In the genomic region with DNA sequence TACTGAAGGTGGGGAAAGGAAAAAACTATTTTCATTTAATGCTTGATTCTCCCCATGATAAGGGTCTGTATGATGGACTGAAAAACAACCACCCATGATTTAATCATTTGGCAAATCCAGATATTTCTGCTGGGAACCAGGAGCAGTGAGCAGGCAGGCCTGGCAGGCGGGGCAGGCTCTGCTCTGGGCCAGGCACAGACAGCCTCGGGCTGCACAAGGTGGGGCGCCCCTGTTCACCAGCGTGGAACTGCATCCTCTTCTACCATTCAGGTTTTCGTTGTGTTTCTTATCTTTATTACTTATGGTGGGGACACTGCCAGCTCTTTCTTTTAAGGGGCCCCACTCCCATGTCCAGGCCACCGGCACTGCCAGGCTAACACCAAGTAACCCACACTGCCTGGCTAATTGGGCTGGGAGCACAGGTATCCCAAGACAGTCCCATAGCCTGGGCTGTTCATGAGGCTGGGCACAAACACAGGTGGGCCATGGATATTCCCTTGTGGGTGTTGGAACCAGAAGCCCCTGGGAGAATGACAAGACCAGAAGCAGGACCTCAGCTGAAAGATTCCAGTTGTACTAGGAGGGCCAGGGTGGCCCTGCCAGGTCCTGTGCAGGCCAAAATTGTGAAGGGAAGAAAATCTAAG, we compare ENCODE assay signal across 1 cellular context.
TF ChIP-seq lines count a peak whose summit lies in the region.

No MANE protein-coding gene starts in this region.

TF ChIP-seq in K562, 482 proteins besides CTCF, POLR2A, EP300 and RAD21 (continued from another document):
- TF ChIP-seq, protein P1, sequence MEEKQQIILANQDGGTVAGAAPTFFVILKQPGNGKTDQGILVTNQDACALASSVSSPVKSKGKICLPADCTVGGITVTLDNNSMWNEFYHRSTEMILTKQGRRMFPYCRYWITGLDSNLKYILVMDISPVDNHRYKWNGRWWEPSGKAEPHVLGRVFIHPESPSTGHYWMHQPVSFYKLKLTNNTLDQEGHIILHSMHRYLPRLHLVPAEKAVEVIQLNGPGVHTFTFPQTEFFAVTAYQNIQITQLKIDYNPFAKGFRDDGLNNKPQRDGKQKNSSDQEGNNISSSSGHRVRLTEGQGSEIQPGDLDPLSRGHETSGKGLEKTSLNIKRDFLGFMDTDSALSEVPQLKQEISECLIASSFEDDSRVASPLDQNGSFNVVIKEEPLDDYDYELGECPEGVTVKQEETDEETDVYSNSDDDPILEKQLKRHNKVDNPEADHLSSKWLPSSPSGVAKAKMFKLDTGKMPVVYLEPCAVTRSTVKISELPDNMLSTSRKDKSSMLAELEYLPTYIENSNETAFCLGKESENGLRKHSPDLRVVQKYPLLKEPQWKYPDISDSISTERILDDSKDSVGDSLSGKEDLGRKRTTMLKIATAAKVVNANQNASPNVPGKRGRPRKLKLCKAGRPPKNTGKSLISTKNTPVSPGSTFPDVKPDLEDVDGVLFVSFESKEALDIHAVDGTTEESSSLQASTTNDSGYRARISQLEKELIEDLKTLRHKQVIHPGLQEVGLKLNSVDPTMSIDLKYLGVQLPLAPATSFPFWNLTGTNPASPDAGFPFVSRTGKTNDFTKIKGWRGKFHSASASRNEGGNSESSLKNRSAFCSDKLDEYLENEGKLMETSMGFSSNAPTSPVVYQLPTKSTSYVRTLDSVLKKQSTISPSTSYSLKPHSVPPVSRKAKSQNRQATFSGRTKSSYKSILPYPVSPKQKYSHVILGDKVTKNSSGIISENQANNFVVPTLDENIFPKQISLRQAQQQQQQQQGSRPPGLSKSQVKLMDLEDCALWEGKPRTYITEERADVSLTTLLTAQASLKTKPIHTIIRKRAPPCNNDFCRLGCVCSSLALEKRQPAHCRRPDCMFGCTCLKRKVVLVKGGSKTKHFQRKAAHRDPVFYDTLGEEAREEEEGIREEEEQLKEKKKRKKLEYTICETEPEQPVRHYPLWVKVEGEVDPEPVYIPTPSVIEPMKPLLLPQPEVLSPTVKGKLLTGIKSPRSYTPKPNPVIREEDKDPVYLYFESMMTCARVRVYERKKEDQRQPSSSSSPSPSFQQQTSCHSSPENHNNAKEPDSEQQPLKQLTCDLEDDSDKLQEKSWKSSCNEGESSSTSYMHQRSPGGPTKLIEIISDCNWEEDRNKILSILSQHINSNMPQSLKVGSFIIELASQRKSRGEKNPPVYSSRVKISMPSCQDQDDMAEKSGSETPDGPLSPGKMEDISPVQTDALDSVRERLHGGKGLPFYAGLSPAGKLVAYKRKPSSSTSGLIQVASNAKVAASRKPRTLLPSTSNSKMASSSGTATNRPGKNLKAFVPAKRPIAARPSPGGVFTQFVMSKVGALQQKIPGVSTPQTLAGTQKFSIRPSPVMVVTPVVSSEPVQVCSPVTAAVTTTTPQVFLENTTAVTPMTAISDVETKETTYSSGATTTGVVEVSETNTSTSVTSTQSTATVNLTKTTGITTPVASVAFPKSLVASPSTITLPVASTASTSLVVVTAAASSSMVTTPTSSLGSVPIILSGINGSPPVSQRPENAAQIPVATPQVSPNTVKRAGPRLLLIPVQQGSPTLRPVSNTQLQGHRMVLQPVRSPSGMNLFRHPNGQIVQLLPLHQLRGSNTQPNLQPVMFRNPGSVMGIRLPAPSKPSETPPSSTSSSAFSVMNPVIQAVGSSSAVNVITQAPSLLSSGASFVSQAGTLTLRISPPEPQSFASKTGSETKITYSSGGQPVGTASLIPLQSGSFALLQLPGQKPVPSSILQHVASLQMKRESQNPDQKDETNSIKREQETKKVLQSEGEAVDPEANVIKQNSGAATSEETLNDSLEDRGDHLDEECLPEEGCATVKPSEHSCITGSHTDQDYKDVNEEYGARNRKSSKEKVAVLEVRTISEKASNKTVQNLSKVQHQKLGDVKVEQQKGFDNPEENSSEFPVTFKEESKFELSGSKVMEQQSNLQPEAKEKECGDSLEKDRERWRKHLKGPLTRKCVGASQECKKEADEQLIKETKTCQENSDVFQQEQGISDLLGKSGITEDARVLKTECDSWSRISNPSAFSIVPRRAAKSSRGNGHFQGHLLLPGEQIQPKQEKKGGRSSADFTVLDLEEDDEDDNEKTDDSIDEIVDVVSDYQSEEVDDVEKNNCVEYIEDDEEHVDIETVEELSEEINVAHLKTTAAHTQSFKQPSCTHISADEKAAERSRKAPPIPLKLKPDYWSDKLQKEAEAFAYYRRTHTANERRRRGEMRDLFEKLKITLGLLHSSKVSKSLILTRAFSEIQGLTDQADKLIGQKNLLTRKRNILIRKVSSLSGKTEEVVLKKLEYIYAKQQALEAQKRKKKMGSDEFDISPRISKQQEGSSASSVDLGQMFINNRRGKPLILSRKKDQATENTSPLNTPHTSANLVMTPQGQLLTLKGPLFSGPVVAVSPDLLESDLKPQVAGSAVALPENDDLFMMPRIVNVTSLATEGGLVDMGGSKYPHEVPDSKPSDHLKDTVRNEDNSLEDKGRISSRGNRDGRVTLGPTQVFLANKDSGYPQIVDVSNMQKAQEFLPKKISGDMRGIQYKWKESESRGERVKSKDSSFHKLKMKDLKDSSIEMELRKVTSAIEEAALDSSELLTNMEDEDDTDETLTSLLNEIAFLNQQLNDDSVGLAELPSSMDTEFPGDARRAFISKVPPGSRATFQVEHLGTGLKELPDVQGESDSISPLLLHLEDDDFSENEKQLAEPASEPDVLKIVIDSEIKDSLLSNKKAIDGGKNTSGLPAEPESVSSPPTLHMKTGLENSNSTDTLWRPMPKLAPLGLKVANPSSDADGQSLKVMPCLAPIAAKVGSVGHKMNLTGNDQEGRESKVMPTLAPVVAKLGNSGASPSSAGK (IDR thresholded peaks at IDR 0.05) = no peak
- TF ChIP-seq ARID1B (IDR thresholded peaks at IDR 0.05) = no peak
- no peak for TF ChIP-seq U2AF1 (optimal IDR thresholded peaks at IDR 0.05; ENCODE audit: low read depth, low read length)
- no peak for TF ChIP-seq JUND (IDR thresholded peaks at IDR 0.05; ENCODE audit: borderline replicate concordance, low read depth, low read length)
- no peak for TF ChIP-seq JUND (tag; IDR thresholded peaks at IDR 0.05; ENCODE audit: borderline replicate concordance, low read depth, low read length)
- TF ChIP-seq ZNF57 (CRISPR knock-in tag; IDR thresholded peaks at IDR 0.05) = no peak
- no peak for TF ChIP-seq E2F8 (IDR thresholded peaks at IDR 0.05; ENCODE audit: low read depth, partially characterized antibody)
- TF ChIP-seq NR0B1 (IDR thresholded peaks at IDR 0.05; ENCODE audit: partially characterized antibody) = no peak
- TF ChIP-seq ELK1 (CRISPR knock-in tag; IDR thresholded peaks at IDR 0.05) = no peak
- TF ChIP-seq RBM25 (IDR thresholded peaks at IDR 0.05; ENCODE audit: low read depth, low read length, severe bottlenecking) = no peak
